ENCODE assay signal across 14 cellular contexts in the genomic region with DNA sequence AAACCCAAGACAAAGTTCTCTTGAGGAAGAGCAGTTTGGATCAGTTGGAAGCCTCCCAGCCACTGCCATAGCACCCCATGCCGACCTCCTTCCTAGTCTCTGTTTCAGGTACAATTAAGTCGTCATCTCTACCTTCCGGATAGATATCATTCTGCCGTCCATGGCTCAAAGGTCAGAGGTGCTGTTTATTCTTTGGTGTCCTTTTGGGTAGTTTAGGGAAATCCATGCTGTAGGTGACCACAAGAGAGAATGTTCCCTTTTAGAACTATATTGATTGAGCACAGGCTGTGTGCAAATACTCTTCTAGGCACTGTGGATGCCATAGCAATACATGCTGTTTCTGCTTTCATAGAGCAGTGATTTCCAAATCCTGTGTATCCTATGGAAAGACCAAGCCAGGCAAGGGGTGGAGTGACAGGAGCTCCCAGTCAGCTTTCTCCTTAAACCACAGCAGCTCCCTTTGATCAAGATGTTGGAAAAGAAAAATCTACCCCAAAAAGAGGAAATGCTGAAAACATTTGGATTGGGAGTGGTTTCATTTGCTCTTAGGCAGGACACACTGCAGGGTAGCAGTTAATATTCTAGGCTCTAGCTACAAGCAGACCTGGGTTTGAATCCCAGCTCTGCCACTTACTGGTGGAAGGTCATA.
DNase-seq lines count a peak whose midpoint lies in the region; ATAC-seq and TF ChIP-seq lines count a peak whose summit lies in the region.
"Had no signal": no experiment of that assay in that cellular context is flagged by ENCODE, and none has a peak within 500 bp of the region (broad histone marks: within the 10 kb centered on the region; RNA-seq: fewer than 3 reads in every experiment).

No MANE protein-coding gene starts in this region.

- peaks cover 3% of the 10 kb centered on the region for H3K27me3 Mint-ChIP-seq in dendritic cell treated with granulocyte-macrophage colony-stimulating factor and Interleukin-4, amounts not matched to agents 40 ng/mL and 50 ng/mL, for 4 days

- no peaks in the 10 kb centered on the region for H3K27me3 ChIP-seq in neuronal stem cell (ENCODE audit: control insufficient read depth in 3 of 3, insufficient read depth in 3 of 3, low read depth in 1 of 3, low read length in 3 of 3)

- no CpG with 5 or more reads among the region's 4 CpGs for WGBS in neuronal stem cell (ENCODE audit: extremely low coverage in 2 of 2, insufficient read length in 2 of 2, insufficient replicate concordance in 1 of 2), 2 donors

- no peak overlapping the region for H3K4me3 ChIP-seq in neuronal stem cell (ENCODE audit: low read length in 2 of 2)
- H3K4me3 ChIP-seq: HAP-1, skin epidermis had no signal

- H2BK120ac ChIP-seq in neuronal stem cell (ENCODE audit: low read depth, low read length), result no peak overlapping the region

- H3K4ac ChIP-seq in neuronal stem cell (ENCODE audit: low read length), result no peak overlapping the region

- H3K27ac Mint-ChIP-seq in dendritic cell treated with granulocyte-macrophage colony-stimulating factor and Interleukin-4, amounts not matched to agents 40 ng/mL and 50 ng/mL, for 4 days, result peak overlapping the region; percentile 33

- peaks cover 15% of the 10 kb centered on the region for H3K4me1 Mint-ChIP-seq in dendritic cell treated with granulocyte-macrophage colony-stimulating factor and Interleukin-4, amounts not matched to agents 40 ng/mL and 50 ng/mL, for 4 days (ENCODE audit: low read depth)

- H3K18ac ChIP-seq in neuronal stem cell (ENCODE audit: low read length), result no peak overlapping the region

- no peak overlapping the region for H2BK12ac ChIP-seq in neuronal stem cell (ENCODE audit: low read length)

- no peaks in the 10 kb centered on the region for H3K79me1 ChIP-seq in neuronal stem cell (ENCODE audit: low read depth, low read length)

- no peak overlapping the region for H3K9ac ChIP-seq in neuronal stem cell (ENCODE audit: low read depth, low read length, poor library complexity)

- H3K9me3 ChIP-seq in neuronal stem cell (replicated peaks in 1 of 2; ENCODE audit: control insufficient read depth in 2 of 2, insufficient read depth in 1 of 2, low read depth in 1 of 2, low read length in 2 of 2), result no peaks in the 10 kb centered on the region
- H3K9me3 ChIP-seq: HAP-1 had no signal

- POLR2A ChIA-PET in RWPE1 (lab: Yijun Ruan, JAX; ENCODE audit: low non-redundant PET), result no interaction called here

- no peaks in the 10 kb centered on the region for H3K9me3 Mint-ChIP-seq in dendritic cell treated with granulocyte-macrophage colony-stimulating factor and Interleukin-4, amounts not matched to agents 40 ng/mL and 50 ng/mL, for 4 days
- H3K9me3 Mint-ChIP-seq: activated T-cell treated with anti-CD3 and anti-CD28 coated beads, Interleukin-2, amount 50 U/mL, for 4 hours; CD4-positive, CD25-positive, alpha-beta regulatory T cell had no signal

- H3K27ac ChIP-seq in neuronal stem cell (replicated peaks; ENCODE audit: low read length) (no peak overlapping the region), RWPE1 (no peak overlapping the region)
- H3K27ac ChIP-seq: WERI-Rb-1 had no signal

- no peaks in the 10 kb centered on the region for H3K36me3 Mint-ChIP-seq in dendritic cell treated with granulocyte-macrophage colony-stimulating factor and Interleukin-4, amounts not matched to agents 40 ng/mL and 50 ng/mL, for 4 days (ENCODE audit: low read depth)
- H3K36me3 Mint-ChIP-seq: CD4-positive, CD25-positive, alpha-beta regulatory T cell had no signal

- H3K14ac ChIP-seq in neuronal stem cell (ENCODE audit: low read length), result no peak overlapping the region

- H4K8ac ChIP-seq in neuronal stem cell (ENCODE audit: low read depth, low read length), result no peak overlapping the region

- DNase-seq in neuronal stem cell (ENCODE audit: low spot score) (no peak), AG08395 (ENCODE audit: low spot score) (no peak), NCI-H2107 treated with DMSO at 0.1 percent for 48 hours (lab: John Stamatoyannopoulos, UW; ENCODE audit: unreplicated experiment) (no peak), RWPE1 (ENCODE audit: low spot score) (no peak)
- no peak for DNase-seq in stimulated activated CD4-positive, alpha-beta T cell treated with anti-CD3 and anti-CD28 coated beads, Interleukin-4, amount 100 ng/mL, for 24 hours
- DNase-seq: activated T-cell treated with anti-CD3 and anti-CD28 coated beads, Interleukin-2, amount 50 U/mL, for 4 hours; CD4-positive, CD25-positive, alpha-beta regulatory T cell; NCI-H226; WERI-Rb-1 had no signal

- intact Hi-C loops in dendritic cell treated with granulocyte-macrophage colony-stimulating factor and Interleukin-4, amounts not matched to agents 40 ng/mL and 50 ng/mL, for 4 days (cut with micrococcal nuclease), result loop anchor here (2.0 kb wide), 1 partner anchor 33 kb away; no protein-coding TSS in a partner anchor

- no peak for TF ChIP-seq CTCF in RWPE1 (conservative IDR thresholded peaks at IDR 0.05; ENCODE audit: low read depth)

- no peak overlapping the region for H2AK5ac ChIP-seq in neuronal stem cell (ENCODE audit: low read depth, low read length)

- no peak overlapping the region for H4K91ac ChIP-seq in neuronal stem cell (ENCODE audit: low read depth, low read length, poor library complexity)

- CTCF ChIA-PET in RWPE1 (lab: Yijun Ruan, JAX), result interaction anchor here (0.6 to 1.0 kb wide), 2 partner anchors 49 to 154 kb away, joined by 3 read pairs; no protein-coding TSS in a partner anchor

- H3K36me3 ChIP-seq in neuronal stem cell (replicated peaks in 1 of 2; ENCODE audit: control insufficient read depth in 2 of 2, insufficient read depth in 2 of 2, low read length in 2 of 2), result no peaks in the 10 kb centered on the region
- H3K36me3 ChIP-seq: HAP-1, WERI-Rb-1 had no signal

- H3K4me2 ChIP-seq in neuronal stem cell (ENCODE audit: insufficient read depth, low read length, poor library complexity, severe bottlenecking), result no peak overlapping the region

- H2BK5ac ChIP-seq in neuronal stem cell (ENCODE audit: low read length), result no peak overlapping the region

- no peak overlapping the region for H2BK15ac ChIP-seq in neuronal stem cell (ENCODE audit: low read length)

- ATAC-seq in GM18502 (IDR thresholded peaks at IDR 0.05; ENCODE audit: poor library complexity, unreplicated experiment) (peak; percentile 14), HG03342 (IDR thresholded peaks at IDR 0.05; ENCODE audit: unreplicated experiment) (peak; percentile 6)
- ATAC-seq: activated T-cell treated with anti-CD3 and anti-CD28 coated beads, Interleukin-2, amount 50 U/mL, for 4 hours had no signal

- H3K23ac ChIP-seq in neuronal stem cell (ENCODE audit: low read depth, low read length, poor library complexity), result no peak overlapping the region

- no peak overlapping the region for H3K4me3 Mint-ChIP-seq in dendritic cell treated with granulocyte-macrophage colony-stimulating factor and Interleukin-4, amounts not matched to agents 40 ng/mL and 50 ng/mL, for 4 days
- H3K4me3 Mint-ChIP-seq: activated T-cell treated with anti-CD3 and anti-CD28 coated beads, Interleukin-2, amount 50 U/mL, for 4 hours; CD4-positive, CD25-positive, alpha-beta regulatory T cell had no signal

- peaks cover 6 to 10% of the 10 kb centered on the region in 2 donors for H3K4me1 ChIP-seq in neuronal stem cell (ENCODE audit: control insufficient read depth in 2 of 2, insufficient read depth in 1 of 2, low read depth in 1 of 2, low read length in 2 of 2)
- H3K4me1 ChIP-seq: HAP-1 had no signal

- H2AFZ ChIP-seq in neuronal stem cell (ENCODE audit: low read length), result peak overlapping the region; percentile 32
